Comparison of ENCODE assay signal across 11 cellular contexts in the genomic region with DNA sequence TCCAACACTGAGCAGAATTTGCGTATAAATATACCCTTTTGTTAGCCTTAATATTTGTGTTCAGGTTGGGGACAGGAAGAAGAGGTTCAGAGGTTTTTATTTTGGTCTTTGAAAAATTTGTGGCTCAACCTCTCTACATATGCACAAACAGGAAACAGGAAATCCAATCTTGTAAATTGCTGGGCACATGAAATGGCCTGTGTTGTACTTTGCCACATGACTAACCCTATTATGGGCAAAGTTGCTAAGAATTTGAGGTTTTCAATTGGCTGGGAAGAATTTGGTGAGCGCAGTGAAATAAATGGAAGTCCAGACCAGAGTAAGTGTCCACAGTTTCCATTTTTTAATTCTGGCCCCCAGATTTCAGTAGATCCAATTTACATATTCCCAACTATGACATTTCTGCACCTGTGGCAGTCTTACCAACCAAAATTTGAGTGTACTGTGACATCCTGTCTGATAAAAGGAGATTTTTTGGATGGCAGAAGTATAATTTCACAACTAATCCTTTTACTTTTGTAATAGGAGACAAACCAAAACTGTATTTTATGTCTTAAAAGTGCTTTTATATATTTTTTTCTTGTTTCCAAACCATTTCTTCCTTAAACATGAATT.
DNase-seq lines count a peak whose midpoint lies in the region; ATAC-seq and TF ChIP-seq lines count a peak whose summit lies in the region.
"Had no signal": no experiment of that assay in that cellular context is flagged by ENCODE, and none has a peak within 500 bp of the region (broad histone marks: within the 10 kb centered on the region; RNA-seq: fewer than 3 reads in every experiment).

No MANE protein-coding gene starts in this region.

- no peak overlapping the region for H3K4me2 ChIP-seq in GM23338

- POLR2A ChIA-PET in A673 (lab: Charles Lee; ENCODE audit: low non-redundant PET), result no interaction called here
- POLR2A ChIA-PET in activated B cell treated with CpG ODN at 0.5 μM for 24 hours (lab: Charles Lee), result no interaction called here

- peaks cover 35% of the 10 kb centered on the region for H3K4me1 ChIP-seq in A673 (ENCODE audit: insufficient read depth, low read length, poor library complexity, severe bottlenecking)
- H3K4me1 ChIP-seq in GM23338 (ENCODE audit: insufficient read depth), result peaks cover 10% of the 10 kb centered on the region; the same call in 1 of the 2 replicates

- H3K27ac Mint-ChIP-seq in GM23338, result peak overlapping the region; percentile 63; the same call in 1 of the 2 replicates
- H3K27ac Mint-ChIP-seq in activated B cell treated with CpG ODN at 0.5 μM for 24 hours, result peak overlapping the region; percentile 24

- no peak overlapping the region for H3K4me3 Mint-ChIP-seq in GM23338
- no peak overlapping the region for H3K4me3 Mint-ChIP-seq in activated B cell treated with CpG ODN at 0.5 μM for 24 hours

- ATAC-seq in GM23338 (no peak), activated B cell treated with CpG ODN at 0.5 μM for 24 hours (ENCODE audit: low read depth) (no peak), left colon (peak; percentile 78), left ventricle myocardium superior (no peak)
- ATAC-seq: Panc1 had no signal

- H3K36me3 Mint-ChIP-seq in GM23338 (ENCODE audit: low read depth) (peaks cover 28% of the 10 kb centered on the region; the same call in 2 of the 3 replicates), activated B cell treated with CpG ODN at 0.5 μM for 24 hours (ENCODE audit: low read depth) (peaks cover 72% of the 10 kb centered on the region)

- no peaks in the 10 kb centered on the region for H3K27me3 Mint-ChIP-seq in GM23338 (ENCODE audit: insufficient read depth, low read depth, poor library complexity)
- H3K27me3 Mint-ChIP-seq in activated B cell treated with CpG ODN at 0.5 μM for 24 hours, result no peaks in the 10 kb centered on the region

- H3K9me3 ChIP-seq in A673 (ENCODE audit: low read depth, low read length, poor library complexity, severe bottlenecking), result no peaks in the 10 kb centered on the region

- H3K9me3 Mint-ChIP-seq in GM23338 (no peaks in the 10 kb centered on the region), activated B cell treated with CpG ODN at 0.5 μM for 24 hours (no peaks in the 10 kb centered on the region)

- H3K27me3 ChIP-seq in A673 (replicated peaks; ENCODE audit: insufficient read depth, low read depth, low read length, poor library complexity) (no peaks in the 10 kb centered on the region), GM23338 (ENCODE audit: insufficient read depth) (no peaks in the 10 kb centered on the region)

- no TSS peak for BruUV-seq in A673 (replicated peaks; lab: Mats Ljungman, UMichigan)

- peaks cover 12% of the 10 kb centered on the region; the same call in 2 of the 3 replicates for H3K4me1 Mint-ChIP-seq in GM23338
- peaks cover 29% of the 10 kb centered on the region for H3K4me1 Mint-ChIP-seq in activated B cell treated with CpG ODN at 0.5 μM for 24 hours

- no peaks in the 10 kb centered on the region for H3F3A ChIP-seq in GM23338 (replicated peaks; ENCODE audit: low read depth)

- no peaks in the 10 kb centered on the region for H4K20me1 ChIP-seq in GM23338 (replicated peaks; ENCODE audit: insufficient read depth)

- CTCF ChIA-PET in A673 (lab: Charles Lee), result no interaction called here
- CTCF ChIA-PET in activated B cell treated with CpG ODN at 0.5 μM for 24 hours (lab: Charles Lee), result no interaction called here

- intact Hi-C loops in A673 (cut with micrococcal nuclease; ENCODE audit: unreplicated experiment), result no loop called here
- intact Hi-C loops in activated B cell treated with CpG ODN at 0.5 μM for 24 hours (cut with micrococcal nuclease), result loop anchor here (2.0 to 5.0 kb wide), 2 partner anchors 35 to 63 kb away; partner anchors contain the start of gene COX7A2L
- intact Hi-C loops in left colon (cut with DNase I, micrococcal nuclease), result no loop called here
- intact Hi-C loops in left ventricle myocardium superior (cut with micrococcal nuclease), result no loop called here

- DNase-seq in A673 (ENCODE audit: low spot score) (peak; percentile 89), GM23338 (ENCODE audit: low spot score) (no peak), activated B cell treated with CpG ODN at 0.5 μM for 24 hours (no peak), left colon (no peak), HK-2 (ENCODE audit: unreplicated experiment) (no peak), left ventricle myocardium superior (no peak), NCI-H82 (lab: John Stamatoyannopoulos, UW) (no peak), NCI-H187 treated with DMSO at 0.1 percent for 48 hours (lab: John Stamatoyannopoulos, UW) (no peak)
- DNase-seq: GF-D8, Kasumi-1 had no signal

- H3K36me3 ChIP-seq in A673 (ENCODE audit: insufficient read depth, low read length, poor library complexity, severe bottlenecking), result peaks cover 44% of the 10 kb centered on the region
- H3K36me3 ChIP-seq in GM23338 (ENCODE audit: insufficient read depth), result peaks cover 10% of the 10 kb centered on the region; the same call in 1 of the 2 replicates

- H3K9me2 ChIP-seq in GM23338 (ENCODE audit: insufficient read depth), result no peaks in the 10 kb centered on the region

- TF ChIP-seq CTCF in A673 (conservative IDR thresholded peaks at IDR 0.05; ENCODE audit: low read depth, low read length) (no peak), GM23338 (conservative IDR thresholded peaks at IDR 0.05; ENCODE audit: low read depth in 2 of 2) (no peak), activated B cell treated with CpG ODN at 0.5 μM for 24 hours (IDR thresholded peaks at IDR 0.05) (no peak)

- H3K27ac ChIP-seq in A673 (ENCODE audit: low read depth, low read length, poor library complexity, severe bottlenecking), result peak overlapping the region; percentile 74
- no peak overlapping the region for H3K27ac ChIP-seq in GM23338 (ENCODE audit: low read depth)

- no peak overlapping the region for H2AFZ ChIP-seq in GM23338

- H3K4me3 ChIP-seq in A673 (ENCODE audit: low read depth, low read length, poor library complexity, severe bottlenecking) (no peak overlapping the region), GM23338 (no peak overlapping the region)

- H3K79me2 ChIP-seq in GM23338 (replicated peaks; ENCODE audit: insufficient read depth), result no peaks in the 10 kb centered on the region

TF ChIP-seq in GM23338, 12 proteins besides CTCF, POLR2A, EP300 and RAD21:
- TF ChIP-seq, protein P1, sequence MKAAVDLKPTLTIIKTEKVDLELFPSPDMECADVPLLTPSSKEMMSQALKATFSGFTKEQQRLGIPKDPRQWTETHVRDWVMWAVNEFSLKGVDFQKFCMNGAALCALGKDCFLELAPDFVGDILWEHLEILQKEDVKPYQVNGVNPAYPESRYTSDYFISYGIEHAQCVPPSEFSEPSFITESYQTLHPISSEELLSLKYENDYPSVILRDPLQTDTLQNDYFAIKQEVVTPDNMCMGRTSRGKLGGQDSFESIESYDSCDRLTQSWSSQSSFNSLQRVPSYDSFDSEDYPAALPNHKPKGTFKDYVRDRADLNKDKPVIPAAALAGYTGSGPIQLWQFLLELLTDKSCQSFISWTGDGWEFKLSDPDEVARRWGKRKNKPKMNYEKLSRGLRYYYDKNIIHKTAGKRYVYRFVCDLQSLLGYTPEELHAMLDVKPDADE (IDR thresholded peaks at IDR 0.05), result no peak
- TF ChIP-seq CREB1 (CRISPR knock-in tag; IDR thresholded peaks at IDR 0.05; ENCODE audit: low read depth), result no peak
- TF ChIP-seq ZNF114 (CRISPR knock-in tag; IDR thresholded peaks at IDR 0.05), result no peak
- no peak for TF ChIP-seq EZH2phosphoT487 (IDR thresholded peaks at IDR 0.05; ENCODE audit: unreplicated experiment)
